Comparison of ENCODE assay signal across 28 cellular contexts in genomic region chr13:29978211-29978610, GRCh38.
"Had no signal": no experiment of that assay in that cellular context is flagged by ENCODE, and none has a peak within 500 bp of the region (broad histone marks: within the 10 kb centered on the region; RNA-seq: fewer than 3 reads in every experiment).

No MANE protein-coding gene starts in this region.

- H3K4me1 Mint-ChIP-seq: activated B cell treated with CpG ODN at 0.5 μM for 24 hours; activated CD4-positive, alpha-beta T cell treated with anti-CD3 and anti-CD28 coated beads for 36 hours; activated naive CD8-positive, alpha-beta T cell treated with anti-CD3 and anti-CD28 coated beads, Interleukin-2, amount 50 U/mL, for 24 hours; brain; mesothelial cell of epicardium; stimulated activated naive B cell treated with anti-CD40 and anti-IgM and Interleukin-4, amounts not matched to agents 10 μg/mL and 1 μg/mL and 100 μg/mL, for 72 hours had no signal

- H3K36me3 ChIP-seq: esophagus muscularis mucosa, left lung, sigmoid colon, uterus had no signal

- H3K27me3 Mint-ChIP-seq: activated B cell treated with CpG ODN at 0.5 μM for 24 hours; activated CD4-positive, alpha-beta T cell treated with anti-CD3 and anti-CD28 coated beads for 36 hours; activated naive CD8-positive, alpha-beta T cell treated with anti-CD3 and anti-CD28 coated beads, Interleukin-2, amount 50 U/mL, for 24 hours; central memory CD8-positive, alpha-beta T cell; effector memory CD8-positive, alpha-beta T cell had no signal

- H3K36me3 Mint-ChIP-seq: activated naive CD4-positive, alpha-beta T cell treated with anti-CD3 and anti-CD28 coated beads, Interleukin-2, amount 10 ng/mL, durations not matched to agents 7 days and 5 days; brain; immature natural killer cell; mesothelial cell of epicardium; natural killer cell; stimulated activated naive B cell treated with anti-CD40 and anti-IgM and Interleukin-4, amounts not matched to agents 10 μg/mL and 1 μg/mL and 100 μg/mL, for 72 hours had no signal

- H3K9me3 ChIP-seq: left lung, sigmoid colon, testis, uterus had no signal

- H3K27ac ChIP-seq: esophagus muscularis mucosa, foreskin keratinocyte, left lung, sigmoid colon, testis had no signal

- H3K27ac Mint-ChIP-seq: activated B cell treated with CpG ODN at 0.5 μM for 24 hours; activated CD4-positive, alpha-beta T cell treated with anti-CD3 and anti-CD28 coated beads for 36 hours; activated naive CD4-positive, alpha-beta T cell treated with anti-CD3 and anti-CD28 coated beads, Interleukin-2, amount 10 ng/mL, durations not matched to agents 7 days and 5 days; activated naive CD8-positive, alpha-beta T cell treated with anti-CD3 and anti-CD28 coated beads, Interleukin-2, amount 50 U/mL, for 24 hours; brain; effector memory CD8-positive, alpha-beta T cell; immature natural killer cell; mesothelial cell of epicardium; natural killer cell; stimulated activated naive B cell treated with anti-CD40 and anti-IgM and Interleukin-4, amounts not matched to agents 10 μg/mL and 1 μg/mL and 100 μg/mL, for 72 hours had no signal

- H3K4me3 Mint-ChIP-seq: activated B cell treated with CpG ODN at 0.5 μM for 24 hours; activated CD4-positive, alpha-beta T cell treated with anti-CD3 and anti-CD28 coated beads for 36 hours; activated naive CD4-positive, alpha-beta T cell treated with anti-CD3 and anti-CD28 coated beads, Interleukin-2, amount 10 ng/mL, durations not matched to agents 7 days and 5 days; activated naive CD8-positive, alpha-beta T cell treated with anti-CD3 and anti-CD28 coated beads, Interleukin-2, amount 50 U/mL, for 24 hours; brain; central memory CD8-positive, alpha-beta T cell; effector memory CD8-positive, alpha-beta T cell; immature natural killer cell; mesothelial cell of epicardium; natural killer cell; stimulated activated naive B cell treated with anti-CD40 and anti-IgM and Interleukin-4, amounts not matched to agents 10 μg/mL and 1 μg/mL and 100 μg/mL, for 72 hours had no signal

- H3K9me3 Mint-ChIP-seq: activated B cell treated with CpG ODN at 0.5 μM for 24 hours; activated naive CD4-positive, alpha-beta T cell treated with anti-CD3 and anti-CD28 coated beads, Interleukin-2, amount 10 ng/mL, durations not matched to agents 7 days and 5 days; central memory CD8-positive, alpha-beta T cell; immature natural killer cell; natural killer cell had no signal

- DNase-seq: activated B cell treated with CpG ODN at 0.5 μM for 24 hours; activated CD4-positive, alpha-beta T cell treated with anti-CD3 and anti-CD28 coated beads for 36 hours; activated CD4-positive, alpha-beta T cell treated with anti-CD3 and anti-CD28 coated beads, Interleukin-2, amount 50 U/mL, for 48 hours; activated effector memory CD4-positive, alpha-beta T cell treated with Interleukin-2 at 50 U/mL for 16 hours; activated naive CD4-positive, alpha-beta T cell treated with anti-CD3 and anti-CD28 coated beads, Interleukin-2, amount 10 ng/mL, durations not matched to agents 7 days and 5 days; activated naive CD8-positive, alpha-beta T cell treated with anti-CD3 and anti-CD28 coated beads, Interleukin-2, amount 50 U/mL, for 24 hours; activated T-cell treated with anti-CD3 and anti-CD28 coated beads, Interleukin-2, amount 50 U/mL, for 48 hours; anterior cingulate cortex; effector memory CD8-positive, alpha-beta T cell; immature natural killer cell; kidney glomerular epithelial cell; left lung; natural killer cell; retina; sigmoid colon; stimulated activated CD4-positive, alpha-beta T cell treated with anti-CD3 and anti-CD28 coated beads, Interleukin-2, amount 100 ng/mL, for 48 hours; stimulated activated CD8-positive, alpha-beta memory T cell treated with anti-CD3 and anti-CD28 coated beads, Interleukin-4, amount 100 ng/mL, for 48 hours; stimulated activated naive B cell treated with anti-CD40 and anti-IgM and Interleukin-4, amounts not matched to agents 10 μg/mL and 1 μg/mL and 100 μg/mL, for 72 hours; T-helper 9 cell; testis; trophoblast cell; uterus had no signal

- ATAC-seq: activated CD4-positive, alpha-beta T cell treated with anti-CD3 and anti-CD28 coated beads for 36 hours; activated naive CD8-positive, alpha-beta T cell treated with anti-CD3 and anti-CD28 coated beads, Interleukin-2, amount 50 U/mL, for 24 hours; effector memory CD8-positive, alpha-beta T cell; foreskin keratinocyte; left lung; natural killer cell; stimulated activated naive B cell treated with anti-CD40 and anti-IgM and Interleukin-4, amounts not matched to agents 10 μg/mL and 1 μg/mL and 100 μg/mL, for 72 hours had no signal

- H3K27me3 ChIP-seq: esophagus muscularis mucosa, left lung, sigmoid colon, testis, uterus had no signal

- H3K4me1 ChIP-seq: foreskin keratinocyte, left lung, sigmoid colon, testis, uterus had no signal

- H3K4me3 ChIP-seq: esophagus muscularis mucosa, left lung, lung, sigmoid colon, testis, uterus had no signal
